In the genomic region with DNA sequence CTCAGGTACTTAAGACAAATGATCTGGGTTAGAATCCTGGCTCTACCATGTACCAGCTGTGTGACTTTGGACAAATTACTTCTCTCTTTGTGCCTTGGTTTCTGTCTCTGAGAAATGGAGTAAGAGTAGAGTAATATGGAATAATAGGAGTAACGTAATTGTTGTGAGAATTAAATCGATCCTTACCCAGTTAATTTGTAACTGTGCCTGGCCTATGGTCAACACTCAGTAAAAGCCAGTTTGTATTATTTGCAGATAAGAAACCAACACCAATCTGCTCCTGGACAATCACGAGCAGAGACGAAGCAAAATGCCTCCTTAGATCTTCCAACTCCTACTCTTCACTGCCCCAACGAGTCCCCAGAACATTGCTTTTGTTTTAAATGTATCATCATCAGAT, we compare ENCODE assay signal across 18 cellular contexts.
A peak's percentile ranks its signal among the peaks of the same experiment; 100 is the strongest.
DNase-seq lines count a peak whose midpoint lies in the region; ATAC-seq and TF ChIP-seq lines count a peak whose summit lies in the region.
"Had no signal": no experiment of that assay in that cellular context is flagged by ENCODE, and none has a peak within 500 bp of the region (broad histone marks: within the 10 kb centered on the region; RNA-seq: fewer than 3 reads in every experiment).

No MANE protein-coding gene starts in this region.

- no peak for TF ChIP-seq POLR2A in body of pancreas (IDR thresholded peaks at IDR 0.05)

- no peak overlapping the region for H3K14ac ChIP-seq in trophoblast cell (ENCODE audit: low read length)

- H3K4me1 ChIP-seq in body of pancreas (peaks cover 12% of the 10 kb centered on the region), trophoblast cell (ENCODE audit: control insufficient read depth in 1 of 2, insufficient read depth in 2 of 2, low read length in 2 of 2) (no peaks in the 10 kb centered on the region)

- ATAC-seq in body of pancreas: peak; percentile 77
- ATAC-seq: GM12878, GM23338, HCT116 had no signal

- H3K79me1 ChIP-seq in trophoblast cell (ENCODE audit: low read length): no peaks in the 10 kb centered on the region

- intact Hi-C loops in body of pancreas (cut with DNase I): no loop called here

- H3K36me3 ChIP-seq in body of pancreas (replicated peaks in 1 of 2; ENCODE audit: insufficient read depth in 1 of 2, low read depth in 2 of 2) (no peaks in the 10 kb centered on the region), trophoblast cell (ENCODE audit: control insufficient read depth in 1 of 2, insufficient read depth in 2 of 2, low read length in 2 of 2) (no peaks in the 10 kb centered on the region)

- H2AFZ ChIP-seq in trophoblast cell (ENCODE audit: insufficient read depth, low read length, poor library complexity): no peak overlapping the region
- H2AFZ ChIP-seq: GM23338 had no signal

- no peak overlapping the region for H4K12ac ChIP-seq in trophoblast cell (ENCODE audit: low read depth, low read length)

- no peaks in the 10 kb centered on the region for H3K9me3 ChIP-seq in body of pancreas
- no peaks in the 10 kb centered on the region for H3K9me3 ChIP-seq in trophoblast cell (ENCODE audit: insufficient read depth, low read depth, low read length)

- H3K4me2 ChIP-seq in trophoblast cell (ENCODE audit: low read length): no peak overlapping the region
- H3K4me2 ChIP-seq: GM23338 had no signal

- no peak overlapping the region for H2BK5ac ChIP-seq in trophoblast cell (ENCODE audit: low read depth, low read length, poor library complexity)

- H3K27me3 ChIP-seq in body of pancreas (no peaks in the 10 kb centered on the region), trophoblast cell (ENCODE audit: insufficient read depth, low read length) (no peaks in the 10 kb centered on the region)

- H3K27ac ChIP-seq in body of pancreas (no peak overlapping the region), trophoblast cell (ENCODE audit: low read depth, low read length) (no peak overlapping the region)

- H3K9ac ChIP-seq in trophoblast cell (ENCODE audit: low read length): no peak overlapping the region

- no peak overlapping the region for H3K18ac ChIP-seq in trophoblast cell (ENCODE audit: low read length)

- no peak overlapping the region for H4K91ac ChIP-seq in trophoblast cell (ENCODE audit: low read depth, low read length)

- H2BK120ac ChIP-seq in trophoblast cell (ENCODE audit: insufficient read depth, low read length, poor library complexity): no peak overlapping the region

- no peak overlapping the region for H2BK12ac ChIP-seq in trophoblast cell (ENCODE audit: low read length)

- no peak overlapping the region for H4K8ac ChIP-seq in trophoblast cell (ENCODE audit: low read depth, low read length)

- H3K4ac ChIP-seq in trophoblast cell (ENCODE audit: low read depth, low read length): no peak overlapping the region

- DNase-seq in HuH-7 (ENCODE audit: low spot score) (peak; percentile 8), body of pancreas (peak in 1 of 4 donors; percentile 3), mucosa of gallbladder (ENCODE audit: low spot score) (peak; percentile 29), NCI-H2081 (lab: John Stamatoyannopoulos, UW) (no peak), SK-N-DZ (ENCODE audit: low spot score) (no peak), trophoblast cell (no peak)
- DNase-seq: C1 segment of cervical spinal cord; Calu3; CD4-positive, alpha-beta memory T cell; COR-L47; DMS153; DMS79; EL; GDM1; H9 had no signal

- no peak for TF ChIP-seq CTCF in body of pancreas (IDR thresholded peaks at IDR 0.05)

- 12 to 13% methylated on average over 5 of the region's 5 CpGs for WGBS in body of pancreas, 2 donors
- WGBS in trophoblast cell (ENCODE audit: extremely low coverage, insufficient coverage, insufficient read length): 100% methylated on average over 1 of the region's 5 CpGs

- no peak overlapping the region for H3K23ac ChIP-seq in trophoblast cell (ENCODE audit: low read length)

- H3K4me3 ChIP-seq in body of pancreas (no peak overlapping the region), trophoblast cell (ENCODE audit: low read depth, low read length) (no peak overlapping the region)
- H3K4me3 ChIP-seq: GM12878, GM23338 had no signal

- H3K79me2 ChIP-seq in trophoblast cell (ENCODE audit: control insufficient read depth, insufficient read depth, low read length, poor library complexity): no peaks in the 10 kb centered on the region

- no peak overlapping the region for H2AK5ac ChIP-seq in trophoblast cell (ENCODE audit: low read length)

Comparison
In these comparisons a context has a peak if more than half of its experiments do, and no peak if none do; other contexts are left out.
1. DNase-seq: peak in HuH-7 (single experiment) and mucosa of gallbladder (single experiment); none in NCI-H2081 (0 of 2), SK-N-DZ (single experiment) and trophoblast cell (0 of 2).